11 cellular contexts compared by ENCODE assay signal in genomic region chr12:107844312-107844921, GRCh38.
DNase-seq lines count a peak whose midpoint lies in the region; TF ChIP-seq lines count a peak whose summit lies in the region.
"Had no signal": no experiment of that assay in that cellular context is flagged by ENCODE, and none has a peak within 500 bp of the region (broad histone marks: within the 10 kb centered on the region; RNA-seq: fewer than 3 reads in every experiment).

No MANE protein-coding gene starts in this region.

- no peaks in the 10 kb centered on the region for H3K79me2 ChIP-seq in neural progenitor cell (ENCODE audit: low read depth)

- H3K27me3 Mint-ChIP-seq in glutamatergic neuron (ENCODE audit: unreplicated experiment) = peaks cover 12% of the 10 kb centered on the region
- H3K27me3 Mint-ChIP-seq in neural progenitor cell (ENCODE audit: insufficient read depth, low read depth) = peaks cover 48% of the 10 kb centered on the region

- peaks cover 100% of the 10 kb centered on the region for H3K27me3 ChIP-seq in neural progenitor cell
- H3K27me3 ChIP-seq: SJCRH30 had no signal

- H3K4me1 Mint-ChIP-seq in glutamatergic neuron (ENCODE audit: low read depth, unreplicated experiment) (no peaks in the 10 kb centered on the region), neural progenitor cell (peaks cover 3% of the 10 kb centered on the region)

- peak overlapping the region; percentile 88 for H2AFZ ChIP-seq in neural progenitor cell (replicated peaks)

- H3K36me3 ChIP-seq in neural progenitor cell = no peaks in the 10 kb centered on the region
- H3K36me3 ChIP-seq: SJCRH30 had no signal

- H3K4me3 Mint-ChIP-seq in glutamatergic neuron (ENCODE audit: unreplicated experiment) (peak overlapping the region; percentile 89), neural progenitor cell (peak overlapping the region; percentile 71)

- DNase-seq in AG08395 (ENCODE audit: low spot score) = peak; percentile 13
- DNase-seq in NCI-H69 (lab: John Stamatoyannopoulos, UW) = peak; percentile 38
- peak; percentile 60 for DNase-seq in glutamatergic neuron
- DNase-seq in neural progenitor cell (ENCODE audit: low spot score) = peak; percentile 75
- DNase-seq in OCI-M1 (lab: John Stamatoyannopoulos, UW) = no peak
- DNase-seq in kidney glomerular epithelial cell (lab: John Stamatoyannopoulos, UW) = no peak
- no peak for DNase-seq in kidney tubule cell (ENCODE audit: low spot score)
- no peak for DNase-seq in NCI-H774 (lab: John Stamatoyannopoulos, UW)
- DNase-seq: activated CD8-positive, alpha-beta memory T cell treated with anti-CD3 and anti-CD28 coated beads, Interleukin-2, amount 50 U/mL, for 48 hours; effector CD8-positive, alpha-beta T cell; SJCRH30 had no signal

- H3F3A ChIP-seq in neural progenitor cell (ENCODE audit: low read depth) = peaks cover 11% of the 10 kb centered on the region

- H3K4me3 ChIP-seq in neural progenitor cell = peak overlapping the region; percentile 58
- H3K4me3 ChIP-seq: SJCRH30 had no signal

- H3K9ac ChIP-seq in neural progenitor cell = no peak overlapping the region

- no peak overlapping the region for H3K27ac ChIP-seq in neural progenitor cell
- H3K27ac ChIP-seq: SJCRH30 had no signal

- peaks cover 12% of the 10 kb centered on the region for H4K20me1 ChIP-seq in neural progenitor cell (ENCODE audit: low read depth)

- H3K36me3 Mint-ChIP-seq in glutamatergic neuron (ENCODE audit: unreplicated experiment) = no peaks in the 10 kb centered on the region
- H3K36me3 Mint-ChIP-seq in neural progenitor cell = no peaks in the 10 kb centered on the region

- H3K4me2 ChIP-seq in neural progenitor cell = peak overlapping the region; percentile 98

- H3K9me3 Mint-ChIP-seq in glutamatergic neuron (ENCODE audit: unreplicated experiment) (no peaks in the 10 kb centered on the region), neural progenitor cell (peaks cover 6% of the 10 kb centered on the region)

- TF ChIP-seq CTCF in glutamatergic neuron (IDR thresholded peaks at IDR 0.05; ENCODE audit: partially characterized antibody, unreplicated experiment) (no peak), neural progenitor cell (IDR thresholded peaks at IDR 0.05) (no peak)

- H3K27ac Mint-ChIP-seq in glutamatergic neuron (ENCODE audit: unreplicated experiment) = no peak overlapping the region
- no peak overlapping the region for H3K27ac Mint-ChIP-seq in neural progenitor cell

- no peaks in the 10 kb centered on the region for H3K9me3 ChIP-seq in neural progenitor cell (ENCODE audit: low read depth)
- H3K9me3 ChIP-seq: SJCRH30 had no signal

- H3K4me1 ChIP-seq in neural progenitor cell = peaks cover 8% of the 10 kb centered on the region
- H3K4me1 ChIP-seq: SJCRH30 had no signal

Comparison
In these comparisons a context has a peak if more than half of its experiments do, and no peak if none do; other contexts are left out.
1. DNase-seq: peak in AG08395 (single experiment), NCI-H69 (single experiment), glutamatergic neuron (single experiment) and neural progenitor cell (single experiment); none in OCI-M1 (single experiment), kidney glomerular epithelial cell (single experiment), kidney tubule cell (single experiment) and NCI-H774 (single experiment).